ENCODE assay signal across 13 cellular contexts in the genomic region with DNA sequence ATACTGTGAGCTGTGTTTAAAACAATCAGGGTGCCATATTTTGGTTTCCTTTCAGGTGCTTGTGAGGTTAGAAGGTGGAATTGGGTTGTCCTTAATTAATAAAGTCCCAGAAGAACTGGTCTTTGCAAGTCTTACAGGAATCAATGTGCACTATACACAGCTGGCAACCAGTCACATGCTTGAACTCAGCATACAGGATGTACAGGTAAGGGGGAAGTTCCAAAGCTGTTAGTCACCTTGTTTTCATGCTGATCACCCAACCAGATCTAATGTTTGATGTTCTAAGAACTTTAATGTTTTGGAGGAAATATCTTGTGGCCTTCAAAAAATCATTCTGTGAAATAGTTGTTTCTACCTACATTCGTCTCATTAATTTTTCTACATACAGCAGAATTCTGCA.
DNase-seq lines count a peak whose midpoint lies in the region; ATAC-seq, FAIRE-seq and TF ChIP-seq lines count a peak whose summit lies in the region.
"Had no signal": no experiment of that assay in that cellular context is flagged by ENCODE, and none has a peak within 500 bp of the region (broad histone marks: within the 10 kb centered on the region; RNA-seq: fewer than 3 reads in every experiment).

No MANE protein-coding gene starts in this region.

- peak overlapping the region; percentile 76 for H3K27ac Mint-ChIP-seq in activated CD8-positive, alpha-beta T cell treated with anti-CD3 and anti-CD28 coated beads, Interleukin-2, amount 10 ng/mL, durations not matched to agents 7 days and 5 days
- H3K27ac Mint-ChIP-seq in endothelial cell (ENCODE audit: unreplicated experiment): no peak overlapping the region
- H3K27ac Mint-ChIP-seq in stimulated activated naive CD8-positive, alpha-beta T cell treated with anti-CD3 and anti-CD28 coated beads, Interleukin-15, amount 100 ng/mL, for 72 hours: peak overlapping the region; percentile 75 to 89

- CTCF ChIA-PET in activated CD8-positive, alpha-beta T cell treated with anti-CD3 and anti-CD28 coated beads, Interleukin-2, amount 10 ng/mL, durations not matched to agents 7 days and 5 days (lab: Charles Lee): interaction anchor here (1.9 to 4.1 kb wide), 3 partner anchors 22 to 234 kb away, joined by 4 to 18 read pairs (median 8); no protein-coding TSS in a partner anchor

- TF ChIP-seq POLR2A in GM12891 (IDR thresholded peaks at IDR 0.05; ENCODE audit: low read depth, low read length): no peak

- peaks cover 39% of the 10 kb centered on the region for H3K4me1 Mint-ChIP-seq in activated CD8-positive, alpha-beta T cell treated with anti-CD3 and anti-CD28 coated beads, Interleukin-2, amount 10 ng/mL, durations not matched to agents 7 days and 5 days (ENCODE audit: low read depth)
- H3K4me1 Mint-ChIP-seq in endothelial cell (ENCODE audit: unreplicated experiment): no peaks in the 10 kb centered on the region
- H3K4me1 Mint-ChIP-seq in stimulated activated naive CD8-positive, alpha-beta T cell treated with anti-CD3 and anti-CD28 coated beads, Interleukin-15, amount 100 ng/mL, for 72 hours: peaks cover 52% of the 10 kb centered on the region

- TF ChIP-seq CTCF in endothelial cell (IDR thresholded peaks at IDR 0.05; ENCODE audit: unreplicated experiment): no peak

- no peak for ATAC-seq in activated CD8-positive, alpha-beta T cell treated with anti-CD3 and anti-CD28 coated beads, Interleukin-2, amount 10 ng/mL, durations not matched to agents 7 days and 5 days
- ATAC-seq in stimulated activated naive CD8-positive, alpha-beta T cell treated with anti-CD3 and anti-CD28 coated beads, Interleukin-15, amount 100 ng/mL, for 72 hours: peak; percentile 95
- ATAC-seq in HG02798 (IDR thresholded peaks at IDR 0.05; ENCODE audit: poor library complexity, unreplicated experiment) (no peak), HG03095 (IDR thresholded peaks at IDR 0.05; ENCODE audit: unreplicated experiment) (no peak)

- POLR2A ChIA-PET in activated CD8-positive, alpha-beta T cell treated with anti-CD3 and anti-CD28 coated beads, Interleukin-2, amount 10 ng/mL, durations not matched to agents 7 days and 5 days (lab: Charles Lee): interaction anchor here (1.0 kb wide), 2 partner anchors 48 to 125 kb away, joined by 3 to 11 read pairs; no protein-coding TSS in a partner anchor

- H3K4me3 Mint-ChIP-seq in activated CD8-positive, alpha-beta T cell treated with anti-CD3 and anti-CD28 coated beads, Interleukin-2, amount 10 ng/mL, durations not matched to agents 7 days and 5 days: no peak overlapping the region
- H3K4me3 Mint-ChIP-seq in endothelial cell (ENCODE audit: unreplicated experiment): peak overlapping the region; percentile 78
- H3K4me3 Mint-ChIP-seq in stimulated activated naive CD8-positive, alpha-beta T cell treated with anti-CD3 and anti-CD28 coated beads, Interleukin-15, amount 100 ng/mL, for 72 hours: peak overlapping the region; percentile 52 to 68

- peaks cover 46% of the 10 kb centered on the region for H3K9me3 Mint-ChIP-seq in activated CD8-positive, alpha-beta T cell treated with anti-CD3 and anti-CD28 coated beads, Interleukin-2, amount 10 ng/mL, durations not matched to agents 7 days and 5 days (ENCODE audit: insufficient read depth)
- H3K9me3 Mint-ChIP-seq in endothelial cell (ENCODE audit: unreplicated experiment): peaks cover 7% of the 10 kb centered on the region
- peaks cover 18 to 22% of the 10 kb centered on the region in 2 donors for H3K9me3 Mint-ChIP-seq in stimulated activated naive CD8-positive, alpha-beta T cell treated with anti-CD3 and anti-CD28 coated beads, Interleukin-15, amount 100 ng/mL, for 72 hours

- H3K36me3 Mint-ChIP-seq in activated CD8-positive, alpha-beta T cell treated with anti-CD3 and anti-CD28 coated beads, Interleukin-2, amount 10 ng/mL, durations not matched to agents 7 days and 5 days (ENCODE audit: low read depth): peaks cover 89% of the 10 kb centered on the region
- peaks cover 70% of the 10 kb centered on the region for H3K36me3 Mint-ChIP-seq in endothelial cell (ENCODE audit: low read depth, unreplicated experiment)

- peak; percentile 5 for DNase-seq in activated T-cell treated with anti-CD3 and anti-CD28 coated beads for 24 hours (ENCODE audit: low read depth)
- no peak for DNase-seq in activated T-cell treated with anti-CD3 and anti-CD28 coated beads, Interleukin-2, amount 50 U/mL, for 1 hour
- DNase-seq in activated CD8-positive, alpha-beta T cell treated with anti-CD3 and anti-CD28 coated beads, Interleukin-2, amount 10 ng/mL, durations not matched to agents 7 days and 5 days: no peak
- no peak for DNase-seq in endothelial cell (ENCODE audit: low spot score)
- no peak for DNase-seq in stimulated activated naive CD8-positive, alpha-beta T cell treated with anti-CD3 and anti-CD28 coated beads, Interleukin-15, amount 100 ng/mL, for 72 hours
- no peak for DNase-seq in GM12891 (ENCODE audit: insufficient read length, low spot score)
- DNase-seq: mesendoderm, NCI-H446, SHP77 treated with DMSO at 0.1 percent for 48 hours, uterus had no signal

- no peaks in the 10 kb centered on the region for H3K27me3 Mint-ChIP-seq in activated CD8-positive, alpha-beta T cell treated with anti-CD3 and anti-CD28 coated beads, Interleukin-2, amount 10 ng/mL, durations not matched to agents 7 days and 5 days (ENCODE audit: low read depth)
- H3K27me3 Mint-ChIP-seq in endothelial cell (ENCODE audit: unreplicated experiment): no peaks in the 10 kb centered on the region
- H3K27me3 Mint-ChIP-seq in stimulated activated naive CD8-positive, alpha-beta T cell treated with anti-CD3 and anti-CD28 coated beads, Interleukin-15, amount 100 ng/mL, for 72 hours: no peaks in the 10 kb centered on the region

- no peak for FAIRE-seq in GM12891 (lab: Jason Lieb, UNC)
- FAIRE-seq: colon had no signal

TF ChIP-seq in GM12891, 5 proteins besides CTCF, POLR2A, EP300 and RAD21:
- no peak for TF ChIP-seq POLR2AphosphoS5 (IDR thresholded peaks at IDR 0.05; ENCODE audit: low read depth, low read length)
